8 cellular contexts compared by ENCODE assay signal in genomic region chr20:41329435-41330342, GRCh38. TPM values are rescaled to one million over a fixed set of nuclear protein-coding genes. Genes with fewer than 3 reads are reported as not detected.
DNase-seq lines count a peak whose midpoint lies in the region; ATAC-seq and TF ChIP-seq lines count a peak whose summit lies in the region.

No MANE protein-coding gene starts in this region.

- peak; percentile 41 for DNase-seq in Calu3
- peak; percentile 90 to 92 for DNase-seq in SJSA1 (ENCODE audit: low read depth in 1 of 2, low spot score in 2 of 2)
- peak; percentile 75 for DNase-seq in left ventricle myocardium superior
- DNase-seq in smooth muscle cell (lab: John Stamatoyannopoulos, UW; ENCODE audit: unreplicated experiment) = peak; percentile 35
- DNase-seq in 8988T = no peak
- DNase-seq in retina = no peak

- H2AFZ ChIP-seq in smooth muscle cell (ENCODE audit: low read depth) = peak overlapping the region; percentile 20

- no peaks in the 10 kb centered on the region for H3K9me3 Mint-ChIP-seq in Calu3 (ENCODE audit: low read depth, unreplicated experiment)
- H3K9me3 Mint-ChIP-seq in activated naive CD8-positive, alpha-beta T cell (ENCODE audit: low read depth) = no peaks in the 10 kb centered on the region

- CTCF ChIA-PET in Calu3 (lab: Charles Lee) = interaction anchor here (0.6 to 2.1 kb wide), 7 partner anchors 8 to 157 kb away, joined by 3 to 15 read pairs (median 3); partner anchors contain the start of gene LPIN3

- H3K36me3 ChIP-seq in SJSA1 = no peaks in the 10 kb centered on the region
- no peaks in the 10 kb centered on the region for H3K36me3 ChIP-seq in smooth muscle cell (ENCODE audit: low read depth)

- H3K4me1 Mint-ChIP-seq in Calu3 (ENCODE audit: low read depth, unreplicated experiment) = peaks cover 18% of the 10 kb centered on the region
- peaks cover 17% of the 10 kb centered on the region for H3K4me1 Mint-ChIP-seq in activated naive CD8-positive, alpha-beta T cell (ENCODE audit: low read depth)

- intact Hi-C loops in Calu3 (cut with micrococcal nuclease; ENCODE audit: unreplicated experiment) (no loop called here), left ventricle myocardium superior (cut with micrococcal nuclease) (no loop called here)

- no peak overlapping the region for H3K4me3 ChIP-seq in SJSA1
- no peak overlapping the region for H3K4me3 ChIP-seq in smooth muscle cell

- H3K9me3 ChIP-seq in SJSA1 (replicated peaks) = no peaks in the 10 kb centered on the region
- no peaks in the 10 kb centered on the region for H3K9me3 ChIP-seq in smooth muscle cell (replicated peaks; ENCODE audit: low read depth)

- no peaks in the 10 kb centered on the region for H3K36me3 Mint-ChIP-seq in Calu3 (ENCODE audit: insufficient read depth, unreplicated experiment)
- H3K36me3 Mint-ChIP-seq in activated naive CD8-positive, alpha-beta T cell = no peaks in the 10 kb centered on the region

- H3K9ac ChIP-seq in smooth muscle cell (ENCODE audit: low read depth) = peak overlapping the region; percentile 61

- WGBS in smooth muscle cell (ENCODE audit: low lambda C conversion rate) = 21% methylated on average over 14 of the region's 14 CpGs

- H3K27ac ChIP-seq in SJSA1 (peak overlapping the region; percentile 82), smooth muscle cell (ENCODE audit: low read depth) (peak overlapping the region; percentile 94)

- TF ChIP-seq CTCF in Calu3 (IDR thresholded peaks at IDR 0.05; ENCODE audit: unreplicated experiment) (no peak), smooth muscle cell (IDR thresholded peaks at IDR 0.05; ENCODE audit: borderline replicate concordance, insufficient read depth, poor library complexity, severe bottlenecking) (no peak)

- no peak overlapping the region for H3K4me3 Mint-ChIP-seq in Calu3 (ENCODE audit: low read depth, unreplicated experiment)
- peak overlapping the region; percentile 40 for H3K4me3 Mint-ChIP-seq in activated naive CD8-positive, alpha-beta T cell

- H3K27ac Mint-ChIP-seq in Calu3 (ENCODE audit: unreplicated experiment) = peak overlapping the region; percentile 20
- peak overlapping the region; percentile 82 for H3K27ac Mint-ChIP-seq in activated naive CD8-positive, alpha-beta T cell

- H3K79me2 ChIP-seq in smooth muscle cell (ENCODE audit: low read depth) = no peaks in the 10 kb centered on the region

- H3K4me1 ChIP-seq in SJSA1 (replicated peaks) (peaks cover 32% of the 10 kb centered on the region), smooth muscle cell (ENCODE audit: low read depth) (peaks cover 6% of the 10 kb centered on the region)

- ATAC-seq in HG02678 (IDR thresholded peaks at IDR 0.05; ENCODE audit: unreplicated experiment) (peak; percentile 69), left ventricle myocardium superior (peak; percentile 97)

- no TSS peak for BruUV-seq in Calu3 (replicated peaks; lab: Mats Ljungman, UMichigan)

- no peaks in the 10 kb centered on the region for H4K20me1 ChIP-seq in smooth muscle cell (ENCODE audit: low read depth)

- H3K27me3 Mint-ChIP-seq in Calu3 (ENCODE audit: unreplicated experiment) = no peaks in the 10 kb centered on the region
- no peaks in the 10 kb centered on the region for H3K27me3 Mint-ChIP-seq in activated naive CD8-positive, alpha-beta T cell

- H3K4me2 ChIP-seq in smooth muscle cell = peak overlapping the region; percentile 60

- H3K27me3 ChIP-seq in SJSA1 (replicated peaks) (no peaks in the 10 kb centered on the region), smooth muscle cell (ENCODE audit: low read depth) (no peaks in the 10 kb centered on the region)

- H3F3A ChIP-seq in smooth muscle cell (ENCODE audit: low read depth) = peaks cover 19% of the 10 kb centered on the region

RNA-seq across cellular contexts. Expression of gene LPIN3, which starts 10.9 kb away (rescaled TPM):
- total RNA-seq in Calu3 (2022) = 22.6 and 23.5 TPM in 2 replicates
- total RNA-seq in SJSA1 (2014; rRNA removed; shearing (Covaris generic)) = not detected in 2 replicates
- total RNA-seq in left ventricle myocardium superior = 22.9 TPM
- 7.3 and 12.5 TPM in 2 replicates for total RNA-seq in smooth muscle cell
- polyA plus RNA-seq in smooth muscle cell = 6.9 and 14.0 TPM in 2 replicates

RNA-seq across cellular contexts. Expression of gene ZHX3, which starts 12.2 kb away (rescaled TPM):
- total RNA-seq in Calu3 (2022) (22.7 and 24.1 TPM in 2 replicates), left ventricle myocardium superior (37.8 TPM), smooth muscle cell (7.7 and 10.1 TPM in 2 replicates)
- total RNA-seq in SJSA1 (2014; rRNA removed; shearing (Covaris generic)) = 9.6 and 19.3 TPM in 2 replicates
- 16.9 and 17.1 TPM in 2 replicates for polyA plus RNA-seq in smooth muscle cell

RNA-seq across cellular contexts. Expression of gene EMILIN3, which starts 36.9 kb away (rescaled TPM):
- total RNA-seq in Calu3 (2022) = not detected in 2 replicates
- not detected in 2 replicates for total RNA-seq in SJSA1 (2014; rRNA removed; shearing (Covaris generic))
- 4.3 TPM for total RNA-seq in left ventricle myocardium superior
- total RNA-seq in smooth muscle cell = 0.27 and 0.36 TPM in 2 replicates
- polyA plus RNA-seq in smooth muscle cell = 0.18 and 0.65 TPM in 2 replicates

Comparison
In these comparisons a context has a peak if more than half of its experiments do, and no peak if none do; other contexts are left out.
1. DNase-seq: peak in Calu3 (single experiment), SJSA1 (2 of 2), left ventricle myocardium superior (single experiment) and smooth muscle cell (single experiment); none in 8988T (single experiment) and retina (single experiment).